In the genomic region with DNA sequence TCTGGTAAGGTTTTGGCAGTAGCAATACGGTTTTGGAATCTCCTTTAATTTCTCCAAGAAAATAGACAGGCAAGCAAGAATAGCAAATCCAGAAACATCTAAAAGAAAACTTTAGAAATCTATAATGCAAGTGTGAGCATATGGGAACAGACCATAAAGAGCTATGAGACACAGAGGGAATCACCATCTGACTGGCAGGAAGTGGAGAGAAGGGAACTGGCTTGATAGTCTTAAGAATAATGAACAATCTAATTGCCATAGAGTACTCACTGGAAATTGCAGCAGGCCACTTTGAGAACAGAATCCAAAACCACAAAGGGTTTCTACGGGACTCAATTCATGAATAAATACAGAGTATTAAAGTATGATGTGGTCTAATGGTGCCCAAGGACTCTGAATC, we compare ENCODE assay signal across 25 cellular contexts.
"Had no signal": no experiment of that assay in that cellular context is flagged by ENCODE, and none has a peak within 500 bp of the region (broad histone marks: within the 10 kb centered on the region; RNA-seq: fewer than 3 reads in every experiment).

No MANE protein-coding gene starts in this region.

- H3K4me3 Mint-ChIP-seq: activated CD8-positive, alpha-beta memory T cell treated with anti-CD3 and anti-CD28 coated beads, Interleukin-2, amount 10 ng/mL, durations not matched to agents 7 days and 5 days; activated naive CD8-positive, alpha-beta T cell treated with anti-CD3 and anti-CD28 coated beads, Interleukin-2, amount 10 ng/mL, durations not matched to agents 7 days and 5 days; activated T-cell treated with anti-CD3 and anti-CD28 coated beads, Interleukin-2, amount 50 U/mL, for 4 hours had no signal

- H3K27ac Mint-ChIP-seq: activated CD8-positive, alpha-beta memory T cell treated with anti-CD3 and anti-CD28 coated beads, Interleukin-2, amount 10 ng/mL, durations not matched to agents 7 days and 5 days; activated naive CD8-positive, alpha-beta T cell treated with anti-CD3 and anti-CD28 coated beads, Interleukin-2, amount 10 ng/mL, durations not matched to agents 7 days and 5 days; activated T-helper 2 cell treated with anti-CD3 and anti-CD28 coated beads, Interferon-gamma antibody, Interleukin-2, Interleukin-4, amounts not matched to agents 10 μg/mL and 5 μg/mL and 100 μg/mL, durations not matched to agents 14 hours and 24 hours and 36 hours had no signal

- H3K4me1 ChIP-seq: adrenal gland, breast epithelium, Peyer's patch, SJCRH30 had no signal

- ATAC-seq: activated CD8-positive, alpha-beta memory T cell treated with anti-CD3 and anti-CD28 coated beads, Interleukin-2, amount 10 ng/mL, durations not matched to agents 7 days and 5 days had no signal

- H3K9me3 ChIP-seq: adrenal gland, breast epithelium, Peyer's patch, SJCRH30, SK-N-SH had no signal

- H3K27me3 ChIP-seq: breast epithelium, Peyer's patch, SJCRH30 had no signal

- H3K9me3 Mint-ChIP-seq: activated T-cell treated with anti-CD3 and anti-CD28 coated beads, Interleukin-2, amount 50 U/mL, for 4 hours; activated T-helper 2 cell treated with anti-CD3 and anti-CD28 coated beads, Interferon-gamma antibody, Interleukin-2, Interleukin-4, amounts not matched to agents 10 μg/mL and 5 μg/mL and 100 μg/mL, durations not matched to agents 14 hours and 24 hours and 36 hours had no signal

- H3K27ac ChIP-seq: adrenal gland, breast epithelium, coronary artery, Peyer's patch, RWPE1, SJCRH30, VCaP had no signal

- H3K4me2 ChIP-seq: SK-N-SH had no signal

- H3K9ac ChIP-seq: SK-N-SH had no signal

- DNase-seq: activated CD4-positive, CD25-positive, alpha-beta regulatory T cell; activated CD8-positive, alpha-beta memory T cell treated with anti-CD3 and anti-CD28 coated beads, Interleukin-2, amount 10 ng/mL, durations not matched to agents 7 days and 5 days; activated naive CD4-positive, alpha-beta T cell treated with anti-CD3 and anti-CD28 coated beads, Interleukin-2, amount 50 U/mL, for 16 hours; activated naive CD8-positive, alpha-beta T cell treated with anti-CD3 and anti-CD28 coated beads, Interleukin-2, amount 10 ng/mL, durations not matched to agents 7 days and 5 days; activated T-cell treated with anti-CD3 and anti-CD28 coated beads, Interleukin-2, amount 50 U/mL, for 4 hours; adrenal gland; anterior cingulate cortex; caudate nucleus; NCI-H1105 treated with DMSO at 0.1 percent for 48 hours; NCI-H146; NCI-H187 treated with DMSO at 0.1 percent for 48 hours; NCI-H2081 treated with DMSO at 0.1 percent for 48 hours; NCI-H345; NCI-H510A; NCI-H526 treated with DMSO at 0.1 percent for 48 hours; Peyer's patch; Right ventricle myocardium superior; SJCRH30; SK-N-SH; T-helper 1 cell had no signal

- H3K4me3 ChIP-seq: adrenal gland, breast epithelium, coronary artery, Peyer's patch, SJCRH30 had no signal

- H3K36me3 Mint-ChIP-seq: activated CD8-positive, alpha-beta memory T cell treated with anti-CD3 and anti-CD28 coated beads, Interleukin-2, amount 10 ng/mL, durations not matched to agents 7 days and 5 days had no signal

- H3K36me3 ChIP-seq: adrenal gland, breast epithelium, Peyer's patch, SJCRH30 had no signal
